23 cellular contexts compared by ENCODE assay signal in the genomic region with DNA sequence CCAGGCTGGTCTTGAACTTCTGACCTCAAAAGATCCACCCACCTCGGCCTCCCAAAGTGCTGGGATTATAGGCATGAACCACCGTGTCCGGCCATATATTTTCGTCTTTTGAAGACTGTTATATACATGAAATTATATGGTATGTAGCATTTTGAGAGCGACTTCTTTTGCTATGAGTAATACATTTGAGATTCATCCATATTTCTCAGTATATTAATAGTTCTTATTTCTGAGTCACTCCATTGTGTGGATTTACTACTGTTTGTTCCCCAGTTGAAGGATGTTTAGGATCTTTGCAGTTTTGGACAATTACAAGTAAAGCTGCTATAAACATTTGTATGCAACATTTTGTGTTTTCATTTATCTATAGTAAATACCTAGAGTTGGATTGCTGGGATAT.
"Had no signal": no experiment of that assay in that cellular context is flagged by ENCODE, and none has a peak within 500 bp of the region (broad histone marks: within the 10 kb centered on the region; RNA-seq: fewer than 3 reads in every experiment).

No MANE protein-coding gene starts in this region.

- H3K4me3 ChIP-seq: gastrocnemius medialis, heart left ventricle, left ventricle myocardium inferior, prostate gland, right atrium auricular region, skin epidermis, suprapubic skin, transverse colon had no signal

- H3K4me3 Mint-ChIP-seq: activated CD4-positive, alpha-beta T cell treated with anti-CD3 and anti-CD28 coated beads, Interleukin-2, amount 10 ng/mL, durations not matched to agents 7 days and 5 days; activated CD8-positive, alpha-beta T cell treated with anti-CD3 and anti-CD28 coated beads, Interleukin-2, amount 10 ng/mL, durations not matched to agents 7 days and 5 days; activated naive CD4-positive, alpha-beta T cell treated with anti-CD3 and anti-CD28 coated beads, Interleukin-2, amount 10 ng/mL, durations not matched to agents 7 days and 5 days; activated naive CD8-positive, alpha-beta T cell treated with anti-CD3 and anti-CD28 coated beads, Interleukin-2, amount 50 U/mL, for 24 hours; activated T-cell treated with anti-CD3 and anti-CD28 coated beads, Interleukin-2, amount 50 U/mL, for 24 hours; stimulated activated naive CD8-positive, alpha-beta T cell treated with anti-CD3 and anti-CD28 coated beads, Interleukin-15, amount 100 ng/mL, for 72 hours; T-helper 2 cell treated with Interferon-gamma antibody and Interleukin-4, amounts not matched to agents 5 μg/mL and 100 μg/mL, for 36 hours had no signal

- H3K36me3 ChIP-seq: prostate gland, right atrium auricular region, transverse colon had no signal

- FAIRE-seq: endothelial cell of umbilical vein had no signal

- ATAC-seq: activated CD8-positive, alpha-beta T cell treated with anti-CD3 and anti-CD28 coated beads, Interleukin-2, amount 10 ng/mL, durations not matched to agents 7 days and 5 days; activated naive CD8-positive, alpha-beta T cell treated with anti-CD3 and anti-CD28 coated beads, Interleukin-2, amount 50 U/mL, for 24 hours; gastrocnemius medialis; heart left ventricle; stimulated activated naive CD8-positive, alpha-beta T cell treated with anti-CD3 and anti-CD28 coated beads, Interleukin-15, amount 100 ng/mL, for 72 hours had no signal

- H3K27ac ChIP-seq: gastrocnemius medialis, heart left ventricle, left ventricle myocardium inferior, prostate gland, right atrium auricular region, skin epidermis, suprapubic skin, transverse colon had no signal

- H3K4me1 Mint-ChIP-seq: activated CD4-positive, alpha-beta T cell treated with anti-CD3 and anti-CD28 coated beads, Interleukin-2, amount 10 ng/mL, durations not matched to agents 7 days and 5 days; activated naive CD4-positive, alpha-beta T cell treated with anti-CD3 and anti-CD28 coated beads, Interleukin-2, amount 10 ng/mL, durations not matched to agents 7 days and 5 days; activated naive CD8-positive, alpha-beta T cell treated with anti-CD3 and anti-CD28 coated beads, Interleukin-2, amount 50 U/mL, for 24 hours; stimulated activated naive CD8-positive, alpha-beta T cell treated with anti-CD3 and anti-CD28 coated beads, Interleukin-15, amount 100 ng/mL, for 72 hours had no signal

- H3K9me3 Mint-ChIP-seq: activated naive CD4-positive, alpha-beta T cell treated with anti-CD3 and anti-CD28 coated beads, Interleukin-2, amount 10 ng/mL, durations not matched to agents 7 days and 5 days; stimulated activated naive CD8-positive, alpha-beta T cell treated with anti-CD3 and anti-CD28 coated beads, Interleukin-15, amount 100 ng/mL, for 72 hours had no signal

- H3K4me1 ChIP-seq: gastrocnemius medialis, heart left ventricle, left ventricle myocardium inferior, prostate gland, right atrium auricular region, suprapubic skin, transverse colon had no signal

- H3K27me3 Mint-ChIP-seq: activated CD4-positive, alpha-beta T cell treated with anti-CD3 and anti-CD28 coated beads, Interleukin-2, amount 10 ng/mL, durations not matched to agents 7 days and 5 days; activated naive CD4-positive, alpha-beta T cell treated with anti-CD3 and anti-CD28 coated beads, Interleukin-2, amount 10 ng/mL, durations not matched to agents 7 days and 5 days; activated naive CD8-positive, alpha-beta T cell treated with anti-CD3 and anti-CD28 coated beads, Interleukin-2, amount 50 U/mL, for 24 hours; stimulated activated naive CD8-positive, alpha-beta T cell treated with anti-CD3 and anti-CD28 coated beads, Interleukin-15, amount 100 ng/mL, for 72 hours had no signal

- H3K27ac Mint-ChIP-seq: activated CD4-positive, alpha-beta T cell treated with anti-CD3 and anti-CD28 coated beads, Interleukin-2, amount 10 ng/mL, durations not matched to agents 7 days and 5 days; activated CD8-positive, alpha-beta T cell treated with anti-CD3 and anti-CD28 coated beads, Interleukin-2, amount 10 ng/mL, durations not matched to agents 7 days and 5 days; activated naive CD4-positive, alpha-beta T cell treated with anti-CD3 and anti-CD28 coated beads, Interleukin-2, amount 10 ng/mL, durations not matched to agents 7 days and 5 days; activated naive CD8-positive, alpha-beta T cell treated with anti-CD3 and anti-CD28 coated beads, Interleukin-2, amount 50 U/mL, for 24 hours; activated T-cell treated with anti-CD3 and anti-CD28 coated beads, Interleukin-2, amount 50 U/mL, for 24 hours; stimulated activated naive CD8-positive, alpha-beta T cell treated with anti-CD3 and anti-CD28 coated beads, Interleukin-15, amount 100 ng/mL, for 72 hours; T-helper 2 cell treated with Interferon-gamma antibody and Interleukin-4, amounts not matched to agents 5 μg/mL and 100 μg/mL, for 36 hours had no signal

- H3K9me3 ChIP-seq: gastrocnemius medialis, prostate gland, suprapubic skin, transverse colon had no signal

- DNase-seq: activated CD4-positive, alpha-beta T cell treated with anti-CD3 and anti-CD28 coated beads, Interleukin-2, amount 10 ng/mL, durations not matched to agents 7 days and 5 days; activated CD4-positive, CD25-positive, alpha-beta regulatory T cell; activated CD8-positive, alpha-beta T cell treated with anti-CD3 and anti-CD28 coated beads, Interleukin-2, amount 10 ng/mL, durations not matched to agents 7 days and 5 days; activated naive CD4-positive, alpha-beta T cell treated with anti-CD3 and anti-CD28 coated beads, Interleukin-2, amount 10 ng/mL, durations not matched to agents 7 days and 5 days; activated naive CD8-positive, alpha-beta T cell treated with anti-CD3 and anti-CD28 coated beads, Interleukin-2, amount 50 U/mL, for 24 hours; activated T-cell treated with anti-CD3 and anti-CD28 coated beads, Interleukin-2, amount 50 U/mL, for 24 hours; aorta; cerebellar nuclear complex; effector CD8-positive, alpha-beta T cell; gastrocnemius medialis; heart left ventricle; left ventricle myocardium inferior; occipital lobe; stimulated activated CD4-positive, alpha-beta T cell treated with anti-CD3 and anti-CD28 coated beads, Interleukin-15, amount 100 ng/mL, for 24 hours; stimulated activated CD4-positive, alpha-beta T cell treated with anti-CD3 and anti-CD28 coated beads, Interleukin-2, amount 100 ng/mL, for 48 hours; stimulated activated naive CD8-positive, alpha-beta T cell treated with anti-CD3 and anti-CD28 coated beads, Interleukin-15, amount 100 ng/mL, for 72 hours; transverse colon had no signal

- H3K27me3 ChIP-seq: gastrocnemius medialis, heart left ventricle, right atrium auricular region, suprapubic skin, transverse colon had no signal
